ENCODE assay signal across 26 cellular contexts in the genomic region with DNA sequence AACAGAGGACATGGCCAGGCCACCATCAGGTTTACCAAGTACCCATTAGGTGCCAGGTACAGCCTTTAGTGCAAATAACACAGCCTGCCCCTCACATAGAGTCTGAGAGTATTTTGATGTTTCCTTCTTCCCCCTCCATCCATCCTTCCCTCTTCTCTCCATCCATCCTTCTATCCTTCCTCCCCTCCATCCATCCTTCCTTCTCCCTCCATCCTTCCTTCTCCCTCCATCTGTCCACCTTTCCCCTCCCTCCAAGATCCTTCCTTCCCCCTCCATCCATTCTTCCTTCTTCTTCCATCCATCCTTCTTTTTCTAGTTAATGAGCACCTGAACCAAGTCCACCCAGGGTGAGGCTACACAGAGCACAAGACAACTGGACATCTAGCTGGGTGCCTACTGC. TPM values are rescaled to one million over a fixed set of nuclear protein-coding genes. Genes with fewer than 3 reads are reported as not detected.
DNase-seq lines count a peak whose midpoint lies in the region; ATAC-seq and TF ChIP-seq lines count a peak whose summit lies in the region.
"Had no signal": no experiment of that assay in that cellular context is flagged by ENCODE, and none has a peak within 500 bp of the region (broad histone marks: within the 10 kb centered on the region; RNA-seq: fewer than 3 reads in every experiment).

No MANE protein-coding gene starts in this region.

- ATAC-seq in activated T-helper 17 cell treated with anti-CD3 and anti-CD28 coated beads, Interleukin-2, amount 50 U/mL, for 72 hours (replicated peaks): no peak
- ATAC-seq in natural killer cell: no peak
- no peak for ATAC-seq in HG03469 (IDR thresholded peaks at IDR 0.05; ENCODE audit: unreplicated experiment)
- ATAC-seq in GM19351 (IDR thresholded peaks at IDR 0.05; ENCODE audit: unreplicated experiment): no peak
- ATAC-seq: HepG2, lower lobe of right lung had no signal

- TF ChIP-seq POLR2A in vagina (IDR thresholded peaks at IDR 0.05): no peak

- DNase-seq in left ventricle myocardium inferior: no peak
- DNase-seq in cardiac septum (ENCODE audit: low spot score): no peak
- no peak for DNase-seq in natural killer cell
- no peak for DNase-seq in vagina (ENCODE audit: extremely low spot score in 2 of 2)
- DNase-seq in SHP77 (lab: John Stamatoyannopoulos, UW): no peak
- DNase-seq: ACHN; activated CD8-positive, alpha-beta memory T cell treated with anti-CD3 and anti-CD28 coated beads, Interleukin-2, amount 50 U/mL, for 4 hours; activated effector memory CD4-positive, alpha-beta T cell treated with Interleukin-2 at 50 U/mL for 16 hours; amygdala; C1 segment of cervical spinal cord; cortex of kidney; HCEC 1CT; kidney; lower lobe of right lung; NCI-H1092; NCI-H187 treated with DMSO at 0.1 percent for 48 hours; NCI-H748 treated with DMSO at 0.1 percent for 48 hours; nucleus accumbens; SK-N-SH; T-helper 2 cell; testis; uterus had no signal

- no peak overlapping the region for H3K4me3 ChIP-seq in left ventricle myocardium inferior
- H3K4me3 ChIP-seq in vagina: no peak overlapping the region
- H3K4me3 ChIP-seq: lower lobe of right lung, testis, uterus had no signal

- H3K9me3 ChIP-seq in left ventricle myocardium inferior (replicated peaks): no peaks in the 10 kb centered on the region
- no peaks in the 10 kb centered on the region for H3K9me3 ChIP-seq in vagina
- H3K9me3 ChIP-seq: lower lobe of right lung, SK-N-SH, testis, uterus had no signal

- no peak overlapping the region for H3K4me3 Mint-ChIP-seq in activated T-helper 17 cell treated with anti-CD3 and anti-CD28 coated beads, Interleukin-2, amount 50 U/mL, for 72 hours
- no peak overlapping the region for H3K4me3 Mint-ChIP-seq in natural killer cell

- peak overlapping the region; percentile 58 for H3K27ac Mint-ChIP-seq in activated T-helper 17 cell treated with anti-CD3 and anti-CD28 coated beads, Interleukin-2, amount 50 U/mL, for 72 hours
- H3K27ac Mint-ChIP-seq in natural killer cell: peak overlapping the region; percentile 91 to 95

- no peaks in the 10 kb centered on the region for H3K27me3 Mint-ChIP-seq in activated T-helper 17 cell treated with anti-CD3 and anti-CD28 coated beads, Interleukin-2, amount 50 U/mL, for 72 hours
- H3K27me3 Mint-ChIP-seq in natural killer cell (ENCODE audit: low read depth in 2 of 2): no peaks in the 10 kb centered on the region

- peak overlapping the region; percentile 86 for H3K27ac ChIP-seq in left ventricle myocardium inferior (replicated peaks)
- H3K27ac ChIP-seq in vagina: peak overlapping the region; percentile 80
- H3K27ac ChIP-seq: lower lobe of right lung, testis had no signal

- H3K4me1 ChIP-seq in left ventricle myocardium inferior (peaks cover 58% of the 10 kb centered on the region), vagina (peaks cover 75% of the 10 kb centered on the region)
- H3K4me1 ChIP-seq: testis had no signal

- no peaks in the 10 kb centered on the region for H3K36me3 Mint-ChIP-seq in activated T-helper 17 cell treated with anti-CD3 and anti-CD28 coated beads, Interleukin-2, amount 50 U/mL, for 72 hours (ENCODE audit: low read depth)
- no peaks in the 10 kb centered on the region for H3K36me3 Mint-ChIP-seq in natural killer cell

- no peaks in the 10 kb centered on the region for H3K27me3 ChIP-seq in left ventricle myocardium inferior (ENCODE audit: low read depth)
- no peaks in the 10 kb centered on the region for H3K27me3 ChIP-seq in vagina
- H3K27me3 ChIP-seq: testis, uterus had no signal

- H3K4me1 Mint-ChIP-seq in activated T-helper 17 cell treated with anti-CD3 and anti-CD28 coated beads, Interleukin-2, amount 50 U/mL, for 72 hours: peaks cover 9% of the 10 kb centered on the region
- H3K4me1 Mint-ChIP-seq in natural killer cell: peaks cover 63 to 68% of the 10 kb centered on the region in 2 donors

- no peak for TF ChIP-seq CTCF in left ventricle myocardium inferior (IDR thresholded peaks at IDR 0.05; ENCODE audit: borderline replicate concordance)
- TF ChIP-seq CTCF in natural killer cell (IDR thresholded peaks at IDR 0.05): no peak
- no peak for TF ChIP-seq CTCF in vagina (IDR thresholded peaks at IDR 0.05)

- intact Hi-C loops in left ventricle myocardium inferior (cut with micrococcal nuclease): no loop called here
- intact Hi-C loops in cardiac septum (cut with DNase I): no loop called here
- intact Hi-C loops in natural killer cell (cut with micrococcal nuclease): loop anchor here (2.0 kb wide), 2 partner anchors 39 kb away; a partner anchor contains a TSS
- intact Hi-C loops in vagina (cut with DNase I): no loop called here

- no peaks in the 10 kb centered on the region for H3K9me3 Mint-ChIP-seq in activated T-helper 17 cell treated with anti-CD3 and anti-CD28 coated beads, Interleukin-2, amount 50 U/mL, for 72 hours
- H3K9me3 Mint-ChIP-seq in natural killer cell: no peaks in the 10 kb centered on the region

- H3K36me3 ChIP-seq in left ventricle myocardium inferior (no peaks in the 10 kb centered on the region), vagina (no peaks in the 10 kb centered on the region)
- H3K36me3 ChIP-seq: lower lobe of right lung, uterus had no signal

RNA-seq across cellular contexts. Expression of a gene that starts 39.8 kb away (rescaled TPM):
- 112 TPM for total RNA-seq in left ventricle myocardium inferior
- total RNA-seq in cardiac septum: 77.1 TPM
- 10 to 100 TPM; 32.1 to 48.9 TPM for total RNA-seq in activated T-helper 17 cell treated with anti-CD3 and anti-CD28 coated beads, Interleukin-2, amount 50 U/mL, for 72 hours
- total RNA-seq in natural killer cell: 10 to 100 TPM; 73.2 to 74.8 (median 74.4) TPM
- 49.6 TPM for total RNA-seq in vagina
